10 cellular contexts compared by ENCODE assay signal in genomic region chr5:34538026-34538672, GRCh38.
DNase-seq lines count a peak whose midpoint lies in the region; ATAC-seq and TF ChIP-seq lines count a peak whose summit lies in the region.
"Had no signal": no experiment of that assay in that cellular context is flagged by ENCODE, and none has a peak within 500 bp of the region (broad histone marks: within the 10 kb centered on the region; RNA-seq: fewer than 3 reads in every experiment).

No MANE protein-coding gene starts in this region.

- DNase-seq in Calu3 (peak; percentile 20), HFF-Myc (ENCODE audit: extremely low read depth, low read depth) (no peak), brain microvascular endothelial cell (peak; percentile 11), natural killer cell (peak; percentile 26), ureter (ENCODE audit: low spot score) (no peak)
- DNase-seq: T-helper 17 cell had no signal

- TF ChIP-seq CTCF in Calu3 (IDR thresholded peaks at IDR 0.05; ENCODE audit: unreplicated experiment): no peak
- TF ChIP-seq CTCF in HFF-Myc (IDR thresholded peaks at IDR 0.05; ENCODE audit: low read depth, low read length, missing control alignments): peak; percentile 50
- peak; percentile 47 for TF ChIP-seq CTCF in brain microvascular endothelial cell (IDR thresholded peaks at IDR 0.05; ENCODE audit: low read depth, low read length, missing control alignments)
- TF ChIP-seq CTCF in natural killer cell (IDR thresholded peaks at IDR 0.05): peak; percentile 50

- CTCF ChIA-PET in Calu3 (lab: Charles Lee): interaction anchor here (0.7 to 1.2 kb wide), 2 partner anchors 47 to 89 kb away, joined by 3 to 4 read pairs; no protein-coding TSS in a partner anchor

- H3K4me1 Mint-ChIP-seq in Calu3 (ENCODE audit: low read depth, unreplicated experiment) (peaks cover 38% of the 10 kb centered on the region), natural killer cell (no peaks in the 10 kb centered on the region)

- in situ Hi-C loops in brain microvascular endothelial cell (cut with HindIII; ENCODE audit: low pct_ligation_motif_present, low sequenced_read_pairs): no loop called here

- H3K4me3 Mint-ChIP-seq in Calu3 (ENCODE audit: low read depth, unreplicated experiment): no peak overlapping the region
- H3K4me3 Mint-ChIP-seq in natural killer cell: no peak overlapping the region
- H3K4me3 Mint-ChIP-seq: T-helper 17 cell had no signal

- H3K27me3 ChIP-seq in brain microvascular endothelial cell (replicated peaks): no peaks in the 10 kb centered on the region

- BruUV-seq in Calu3 (replicated peaks; lab: Mats Ljungman, UMichigan): no TSS peak

- no peaks in the 10 kb centered on the region for H3K9me3 Mint-ChIP-seq in Calu3 (ENCODE audit: low read depth, unreplicated experiment)
- no peaks in the 10 kb centered on the region for H3K9me3 Mint-ChIP-seq in natural killer cell

- no peaks in the 10 kb centered on the region for H3K27me3 Mint-ChIP-seq in Calu3 (ENCODE audit: unreplicated experiment)
- peaks cover 23 to 30% of the 10 kb centered on the region in 2 donors for H3K27me3 Mint-ChIP-seq in natural killer cell (ENCODE audit: low read depth in 2 of 2)

- ATAC-seq in natural killer cell (peak; percentile 58 to 79 (median 67)), GM19324 (IDR thresholded peaks at IDR 0.05; ENCODE audit: low FRiP score, unreplicated experiment) (no peak), GM21515 (IDR thresholded peaks at IDR 0.05; ENCODE audit: unreplicated experiment) (no peak), GM18502 (IDR thresholded peaks at IDR 0.05; ENCODE audit: poor library complexity, unreplicated experiment) (no peak)
- ATAC-seq: T-helper 17 cell had no signal

- no peaks in the 10 kb centered on the region for H3K36me3 ChIP-seq in brain microvascular endothelial cell (replicated peaks)

- no peak overlapping the region for H3K4me3 ChIP-seq in HFF-Myc (replicated peaks; ENCODE audit: low read depth, low read length)
- H3K4me3 ChIP-seq in brain microvascular endothelial cell (ENCODE audit: low read depth, low read length): no peak overlapping the region
- H3K4me3 ChIP-seq: skin epidermis had no signal

- H3K36me3 Mint-ChIP-seq in Calu3 (ENCODE audit: insufficient read depth, unreplicated experiment) (no peaks in the 10 kb centered on the region), natural killer cell (no peaks in the 10 kb centered on the region)

- H3K27ac Mint-ChIP-seq in Calu3 (ENCODE audit: unreplicated experiment) (no peak overlapping the region), natural killer cell (no peak overlapping the region)
- H3K27ac Mint-ChIP-seq: T-helper 17 cell had no signal

- intact Hi-C loops in Calu3 (cut with micrococcal nuclease; ENCODE audit: unreplicated experiment): no loop called here
- intact Hi-C loops in natural killer cell (cut with micrococcal nuclease): loop anchor here (1.0 kb wide), 1 partner anchor 52 kb away; no protein-coding TSS in a partner anchor

- H3K27ac ChIP-seq in brain microvascular endothelial cell: no peak overlapping the region
- H3K27ac ChIP-seq: skin epidermis had no signal

Comparison
In these comparisons a context has a peak if more than half of its experiments do, and no peak if none do; other contexts are left out.
1. DNase-seq: peak in Calu3 (single experiment), brain microvascular endothelial cell (single experiment) and natural killer cell (single experiment); none in HFF-Myc (single experiment) and ureter (single experiment).
2. ATAC-seq: peak in natural killer cell (3 of 3); none in GM19324 (single experiment), GM21515 (single experiment) and GM18502 (single experiment).